In the genomic region with DNA sequence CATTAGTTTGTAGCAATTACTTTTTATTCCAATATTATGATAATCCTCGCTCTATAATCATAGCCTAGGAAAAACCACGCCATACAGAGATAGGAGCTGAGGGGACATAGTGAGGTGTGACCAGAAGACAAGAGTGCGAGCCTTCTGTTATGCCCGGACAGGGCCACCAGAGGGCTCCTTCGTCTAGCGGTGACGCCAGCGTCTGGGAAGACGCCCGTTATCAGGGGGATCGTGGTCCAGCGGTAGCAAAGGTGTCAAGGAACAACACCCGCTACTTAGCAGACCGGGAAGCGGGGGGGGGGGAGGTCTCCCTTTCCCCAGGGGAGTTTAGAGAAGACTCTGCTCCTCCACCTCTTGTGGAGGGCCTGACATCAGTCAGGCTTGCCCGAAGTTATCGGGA, we compare ENCODE assay signal across 8 cellular contexts. TPM values are rescaled to one million over a fixed set of nuclear protein-coding genes. Genes with fewer than 3 reads are reported as not detected.
A peak's percentile ranks its signal among the peaks of the same experiment; 100 is the strongest.
DNase-seq lines count a peak whose midpoint lies in the region; ATAC-seq and TF ChIP-seq lines count a peak whose summit lies in the region.
"Not testable (repeated sequence)": the region's sequence is repeated elsewhere in the genome, so short reads cannot be mapped to it uniquely, and the experiment has no call there.

No MANE protein-coding gene starts in this region.

- not testable (repeated sequence) for H3K27me3 ChIP-seq in Panc1 (ENCODE audit: control insufficient read depth, insufficient read depth, low read length); gastroesophageal sphincter

- POLR2A ChIA-PET in Panc1 (lab: Charles Lee); activated CD4-positive, alpha-beta memory T cell treated with anti-CD3 and anti-CD28 coated beads for 36 hours (lab: Charles Lee): not testable (repeated sequence)

- WGBS in gastroesophageal sphincter (ENCODE audit: low coverage in 1 of 2), 2 donors = 10% methylated on average over 2 of the region's 17 CpGs; no CpG with 5 or more reads in 1 of the 2 donors

- BruUV-seq in Panc1 (replicated peaks; lab: Mats Ljungman, UMichigan) = not testable (repeated sequence)

- intact Hi-C loops in Panc1 (cut with micrococcal nuclease; ENCODE audit: unreplicated experiment); activated CD4-positive, alpha-beta memory T cell treated with anti-CD3 and anti-CD28 coated beads for 36 hours (cut with micrococcal nuclease): not testable (repeated sequence)

- TF ChIP-seq POLR2A in gastroesophageal sphincter (IDR thresholded peaks at IDR 0.05) = not testable (repeated sequence)

- H3K36me3 ChIP-seq in Panc1 (ENCODE audit: control insufficient read depth, insufficient read depth, low read length); gastroesophageal sphincter: not testable (repeated sequence)

- TF ChIP-seq CTCF in 22Rv1 (IDR thresholded peaks at IDR 0.05) = peak; percentile 76
- TF ChIP-seq CTCF in GM12875 (IDR thresholded peaks at IDR 0.05; ENCODE audit: borderline replicate concordance, insufficient read depth, low read depth, low read length) = peak; percentile 51; the same call in 1 of the 2 replicates
- peak; percentile 72 for TF ChIP-seq CTCF in Panc1 (IDR thresholded peaks at IDR 0.05)
- TF ChIP-seq CTCF in astrocyte of the spinal cord (IDR thresholded peaks at IDR 0.05; ENCODE audit: low read depth, low read length) = peak; percentile 45
- TF ChIP-seq CTCF in gastroesophageal sphincter (IDR thresholded peaks at IDR 0.05) = peak in 3 of 4 experiments; percentile 18 to 46 (median 26)

- not testable (repeated sequence) for H3K4me1 Mint-ChIP-seq in activated CD4-positive, alpha-beta memory T cell treated with anti-CD3 and anti-CD28 coated beads for 36 hours (ENCODE audit: low read depth)
- peaks cover 0 to 10% (median 9%) of the 10 kb centered on the region in 3 donors for H3K4me1 Mint-ChIP-seq in naive B cell

- not testable (repeated sequence) for H3K9me3 ChIP-seq in Panc1 (ENCODE audit: control insufficient read depth, insufficient read depth, low read depth, low read length); gastroesophageal sphincter

- peak overlapping the region; percentile 20 for H3K4me3 Mint-ChIP-seq in activated CD4-positive, alpha-beta memory T cell treated with anti-CD3 and anti-CD28 coated beads for 36 hours
- peak overlapping the region in 6 of 8 donors; percentile 62 to 79 (median 68) for H3K4me3 Mint-ChIP-seq in naive B cell

- not testable (repeated sequence) for DNase-seq in Panc1 (ENCODE audit: low read depth, low spot score)
- peak; percentile 77 for DNase-seq in activated CD4-positive, alpha-beta memory T cell treated with anti-CD3 and anti-CD28 coated beads for 36 hours
- DNase-seq in astrocyte of the spinal cord (ENCODE audit: low read depth, low spot score) (peak; percentile 5), naive B cell (peak; percentile 13)
- peak in 2 of 3 donors; percentile 38 to 55 for DNase-seq in stimulated activated CD4-positive, alpha-beta T cell treated with anti-CD3 and anti-CD28 coated beads, TNF-alpha, amount 100 ng/mL, for 1 hour (ENCODE audit: low read depth in 3 of 3, low spot score in 1 of 3)

- ATAC-seq in Panc1 = peak; percentile 56; the same call in 1 of the 2 replicates
- not testable (repeated sequence) for ATAC-seq in gastroesophageal sphincter; naive B cell (ENCODE audit: low read depth in 2 of 2)

- in situ Hi-C loops in Panc1 (cut with HindIII; ENCODE audit: low pct_unique_long_range_greater_than_20kb, low sequenced_read_pairs); astrocyte of the spinal cord (cut with HindIII; ENCODE audit: low sequenced_read_pairs): not testable (repeated sequence)

- not testable (repeated sequence) for H3K27me3 Mint-ChIP-seq in activated CD4-positive, alpha-beta memory T cell treated with anti-CD3 and anti-CD28 coated beads for 36 hours; naive B cell

- H3K9me3 Mint-ChIP-seq in activated CD4-positive, alpha-beta memory T cell treated with anti-CD3 and anti-CD28 coated beads for 36 hours; naive B cell: not testable (repeated sequence)

- H3K4me1 ChIP-seq in Panc1 (ENCODE audit: control insufficient read depth, insufficient read depth, low read length); gastroesophageal sphincter: not testable (repeated sequence)

- not testable (repeated sequence) for H3K4me3 ChIP-seq in GM12875 (ENCODE audit: low read depth, low read length); astrocyte of the spinal cord (ENCODE audit: low read depth, low read length)
- H3K4me3 ChIP-seq in Panc1 (ENCODE audit: low read depth in 2 of 2, low read length in 2 of 2) (peak overlapping the region in 1 of 2 experiments; percentile 30; a peak in 2 of 4 replicates), gastroesophageal sphincter (peak overlapping the region in 1 of 2 donors; percentile 27)

- not testable (repeated sequence) for H3K27ac Mint-ChIP-seq in activated CD4-positive, alpha-beta memory T cell treated with anti-CD3 and anti-CD28 coated beads for 36 hours
- H3K27ac Mint-ChIP-seq in naive B cell = peak overlapping the region in 1 of 6 donors; percentile 76

- not testable (repeated sequence) for H3K27ac ChIP-seq in 22Rv1; Panc1 (ENCODE audit: low read length); gastroesophageal sphincter

- not testable (repeated sequence) for H3K36me3 Mint-ChIP-seq in activated CD4-positive, alpha-beta memory T cell treated with anti-CD3 and anti-CD28 coated beads for 36 hours; naive B cell

- CTCF ChIA-PET in Panc1 (lab: Charles Lee) = not testable (repeated sequence)
- CTCF ChIA-PET in activated CD4-positive, alpha-beta memory T cell treated with anti-CD3 and anti-CD28 coated beads for 36 hours (lab: Charles Lee) = interaction anchor here (0.7 to 1.4 kb wide), 3 partner anchors 14 to 121 kb away, joined by 3 to 5 read pairs (median 3); no protein-coding TSS in a partner anchor

- not testable (repeated sequence) for TF ChIP-seq EP300 in gastroesophageal sphincter (IDR thresholded peaks at IDR 0.05)

RNA-seq across cellular contexts. Expression of a gene that starts 8.7 kb away (rescaled TPM):
- total RNA-seq in Panc1 (2021; ENCODE audit: unreplicated experiment) (1.3 TPM), gastroesophageal sphincter (1 to 10 TPM; 1.1 to 4.1 (median 1.6) TPM)
- polyA plus RNA-seq in Panc1 (2012; ENCODE audit: insufficient read length) = 1.1 TPM
- 1 to 10 TPM; 5.5 to 6.1 TPM for total RNA-seq in activated CD4-positive, alpha-beta memory T cell treated with anti-CD3 and anti-CD28 coated beads for 36 hours
- 1 to 10 TPM in 3 of 6 donors, under 1 TPM in 2, not detected in 1; 0.95 to 1.9 (median 1.6) TPM for polyA plus RNA-seq in naive B cell (ENCODE audit: low read depth in 6 of 6)

RNA-seq across cellular contexts. Expression of a gene that starts 24.9 kb away (rescaled TPM):
- total RNA-seq in Panc1 (2021; ENCODE audit: unreplicated experiment) (18.2 TPM), gastroesophageal sphincter (10 to 100 TPM; 25.4 to 50.2 (median 31.8) TPM)
- 12.1 TPM for polyA plus RNA-seq in Panc1 (2012; ENCODE audit: insufficient read length)
- total RNA-seq in activated CD4-positive, alpha-beta memory T cell treated with anti-CD3 and anti-CD28 coated beads for 36 hours = 1 to 10 TPM; 2.2 to 2.9 TPM
- polyA plus RNA-seq in naive B cell (ENCODE audit: low read depth in 6 of 6) = 1 to 10 TPM in 1 of 6 donors, under 1 TPM in 5; 0.03 to 6.0 (median 0.54) TPM

RNA-seq across cellular contexts. Expression of a gene that starts 28.3 kb away (rescaled TPM):
- total RNA-seq in Panc1 (2021; ENCODE audit: unreplicated experiment) (3.7 TPM), gastroesophageal sphincter (1 to 10 TPM; 1.1 to 3.7 (median 2.3) TPM)
- 1.5 TPM for polyA plus RNA-seq in Panc1 (2012; ENCODE audit: insufficient read length)
- 1 to 10 TPM; 2.4 to 2.9 TPM for total RNA-seq in activated CD4-positive, alpha-beta memory T cell treated with anti-CD3 and anti-CD28 coated beads for 36 hours
- polyA plus RNA-seq in naive B cell (ENCODE audit: low read depth in 6 of 6) = 1 to 10 TPM in 5 of 6 donors, under 1 TPM in 1; 0.59 to 2.6 (median 2.0) TPM

RNA-seq across cellular contexts. Expression of a gene that starts 42.2 kb away (rescaled TPM):
- not detected for total RNA-seq in Panc1 (2021; ENCODE audit: unreplicated experiment)
- not detected for polyA plus RNA-seq in Panc1 (2012; ENCODE audit: insufficient read length)
- total RNA-seq in activated CD4-positive, alpha-beta memory T cell treated with anti-CD3 and anti-CD28 coated beads for 36 hours = not detected
- total RNA-seq in gastroesophageal sphincter = not detected
- polyA plus RNA-seq in naive B cell (ENCODE audit: low read depth in 6 of 6) = not detected

RNA-seq across cellular contexts. Expression of a gene that starts 47.5 kb away (rescaled TPM):
- total RNA-seq in Panc1 (2021; ENCODE audit: unreplicated experiment) (46.2 TPM), gastroesophageal sphincter (1 to 10 TPM; 2.6 to 3.1 (median 3.0) TPM)
- polyA plus RNA-seq in Panc1 (2012; ENCODE audit: insufficient read length) = 21.2 TPM
- total RNA-seq in activated CD4-positive, alpha-beta memory T cell treated with anti-CD3 and anti-CD28 coated beads for 36 hours = 10 to 100 TPM; 60.1 to 62.6 TPM
- polyA plus RNA-seq in naive B cell (ENCODE audit: low read depth in 6 of 6) = 10 to 100 TPM; 16.8 to 30.5 (median 25.8) TPM

Comparison
In these comparisons a context has a peak if more than half of its experiments do, and no peak if none do; other contexts are left out.
1. CTCF ChIP-seq: peak in every context shown above with its lines; median percentile 76 in 22Rv1; 72 in Panc1; 51 in GM12875; 45 in astrocyte of the spinal cord; 26 in gastroesophageal sphincter.